In genomic region chr19:38543807-38544568, GRCh38 we compare ENCODE assay signal across 8 cellular contexts.
A peak's percentile ranks its signal among the peaks of the same experiment; 100 is the strongest.
DNase-seq lines count a peak whose midpoint lies in the region; ATAC-seq and TF ChIP-seq lines count a peak whose summit lies in the region.

No MANE protein-coding gene starts in this region.

- no peak overlapping the region for H4K91ac ChIP-seq in neuronal stem cell (ENCODE audit: low read depth, low read length, poor library complexity)

- DNase-seq in CMK (ENCODE audit: low read depth), result peak; percentile 64
- DNase-seq in NCI-H2227 (lab: John Stamatoyannopoulos, UW; ENCODE audit: unreplicated experiment), result peak; percentile 100
- DNase-seq in activated CD4-positive, alpha-beta T cell treated with anti-CD3 and anti-CD28 coated beads, Interleukin-2, amount 50 U/mL, for 48 hours, result peak; percentile 45 to 57
- DNase-seq in fibroblast of the aortic adventitia (ENCODE audit: low read depth), result peak; percentile 85
- DNase-seq in neuronal stem cell (ENCODE audit: low spot score), result no peak
- no peak for DNase-seq in effector memory CD4-positive, alpha-beta T cell

- no peak overlapping the region for H3K18ac ChIP-seq in neuronal stem cell (ENCODE audit: low read length)

- no peaks in the 10 kb centered on the region for H3K36me3 ChIP-seq in neuronal stem cell (replicated peaks in 1 of 2; ENCODE audit: control insufficient read depth in 2 of 2, insufficient read depth in 2 of 2, low read length in 2 of 2)
- no peaks in the 10 kb centered on the region for H3K36me3 ChIP-seq in effector memory CD4-positive, alpha-beta T cell (ENCODE audit: control insufficient read depth, insufficient read depth, low read length)

- H3K79me1 ChIP-seq in neuronal stem cell (ENCODE audit: low read depth, low read length), result no peaks in the 10 kb centered on the region

- H4K8ac ChIP-seq in neuronal stem cell (ENCODE audit: low read depth, low read length), result no peak overlapping the region

- no peak overlapping the region for H2AFZ ChIP-seq in neuronal stem cell (ENCODE audit: low read length)

- peak; percentile 23 for TF ChIP-seq POLR2A in GM19099 (IDR thresholded peaks at IDR 0.05; ENCODE audit: extremely low read depth, insufficient read length, low read depth)

- H3K27ac ChIP-seq in neuronal stem cell (replicated peaks; ENCODE audit: low read length), result no peak overlapping the region
- no peak overlapping the region for H3K27ac ChIP-seq in effector memory CD4-positive, alpha-beta T cell (ENCODE audit: insufficient read depth, low read length, poor library complexity, severe bottlenecking)

- WGBS in neuronal stem cell (ENCODE audit: extremely low coverage in 2 of 2, insufficient read length in 2 of 2, insufficient replicate concordance in 1 of 2), 2 donors, result no CpG with 5 or more reads among the region's 21 CpGs

- no peak overlapping the region for H2BK5ac ChIP-seq in neuronal stem cell (ENCODE audit: low read length)

- no peak for TF ChIP-seq CTCF in fibroblast of the aortic adventitia (IDR thresholded peaks at IDR 0.05; ENCODE audit: insufficient read depth, low read length)

- H3K27me3 ChIP-seq in neuronal stem cell (ENCODE audit: control insufficient read depth in 3 of 3, insufficient read depth in 3 of 3, low read depth in 1 of 3, low read length in 3 of 3), result no peaks in the 10 kb centered on the region
- no peaks in the 10 kb centered on the region for H3K27me3 ChIP-seq in effector memory CD4-positive, alpha-beta T cell (replicated peaks; ENCODE audit: control insufficient read depth, insufficient read depth, low read length, poor library complexity, severe bottlenecking)

- no peak overlapping the region for H2BK12ac ChIP-seq in neuronal stem cell (ENCODE audit: low read length)

- peak overlapping the region; percentile 76 for H2AK5ac ChIP-seq in neuronal stem cell (ENCODE audit: low read depth, low read length)

- H3K23ac ChIP-seq in neuronal stem cell (ENCODE audit: low read depth, low read length, poor library complexity), result no peak overlapping the region

- H3K4ac ChIP-seq in neuronal stem cell (ENCODE audit: low read length), result no peak overlapping the region

- H3K4me2 ChIP-seq in neuronal stem cell (ENCODE audit: insufficient read depth, low read length, poor library complexity, severe bottlenecking), result no peak overlapping the region

- H3K9me3 ChIP-seq in neuronal stem cell (replicated peaks in 1 of 2; ENCODE audit: control insufficient read depth in 2 of 2, insufficient read depth in 1 of 2, low read depth in 1 of 2, low read length in 2 of 2), result peaks cover 0 to 1% of the 10 kb centered on the region in 2 donors
- H3K9me3 ChIP-seq in effector memory CD4-positive, alpha-beta T cell (ENCODE audit: control insufficient read depth, low read length), result no peaks in the 10 kb centered on the region

- H3K9ac ChIP-seq in neuronal stem cell (ENCODE audit: low read depth, low read length, poor library complexity), result no peak overlapping the region

- no peak for ATAC-seq in HG02970 (IDR thresholded peaks at IDR 0.05; ENCODE audit: low FRiP score, unreplicated experiment)

- H3K4me3 ChIP-seq in fibroblast of the aortic adventitia (ENCODE audit: low read depth, low read length) (peak overlapping the region; percentile 35), neuronal stem cell (ENCODE audit: low read length in 2 of 2) (no peak overlapping the region)
- H3K4me3 ChIP-seq in effector memory CD4-positive, alpha-beta T cell (ENCODE audit: insufficient read depth, low read depth, low read length, poor library complexity, severe bottlenecking), result no peak overlapping the region

- no peaks in the 10 kb centered on the region for H3K4me1 ChIP-seq in neuronal stem cell (ENCODE audit: control insufficient read depth in 2 of 2, insufficient read depth in 1 of 2, low read depth in 1 of 2, low read length in 2 of 2)
- peaks cover 18% of the 10 kb centered on the region for H3K4me1 ChIP-seq in effector memory CD4-positive, alpha-beta T cell (ENCODE audit: control insufficient read depth, insufficient read depth, low read length, poor library complexity, severe bottlenecking)

- H2BK120ac ChIP-seq in neuronal stem cell (ENCODE audit: low read depth, low read length), result no peak overlapping the region

- no peak overlapping the region for H3K14ac ChIP-seq in neuronal stem cell (ENCODE audit: low read length)

- no peak overlapping the region for H2BK15ac ChIP-seq in neuronal stem cell (ENCODE audit: low read length)

Comparison
In these comparisons a context has a peak if more than half of its experiments do, and no peak if none do; other contexts are left out.
1. DNase-seq: peak in CMK (single experiment), NCI-H2227 (single experiment), activated CD4-positive, alpha-beta T cell treated with anti-CD3 and anti-CD28 coated beads, Interleukin-2, amount 50 U/mL, for 48 hours (2 of 2) and fibroblast of the aortic adventitia (single experiment); none in neuronal stem cell (single experiment) and effector memory CD4-positive, alpha-beta T cell (0 of 3).